ENCODE assay signal across 31 cellular contexts in genomic region chr4:93659629-93660028, GRCh38.
DNase-seq lines count a peak whose midpoint lies in the region; ATAC-seq, FAIRE-seq and TF ChIP-seq lines count a peak whose summit lies in the region.
"Had no signal": no experiment of that assay in that cellular context is flagged by ENCODE, and none has a peak within 500 bp of the region (broad histone marks: within the 10 kb centered on the region; RNA-seq: fewer than 3 reads in every experiment).

No MANE protein-coding gene starts in this region.

- H3K79me1 ChIP-seq in H1 (ENCODE audit: low read depth, low read length): no peaks in the 10 kb centered on the region; the same call in 1 of the 2 replicates

- H3K9me3 Mint-ChIP-seq in nephron progenitor cell: no peaks in the 10 kb centered on the region
- H3K9me3 Mint-ChIP-seq: activated T-cell treated with anti-CD3 and anti-CD28 coated beads, Interleukin-2, amount 50 U/mL, for 24 hours; WTC11 had no signal

- H3K23ac ChIP-seq in H1 (ENCODE audit: insufficient read length): no peak overlapping the region

- H3K56ac ChIP-seq in H1 (replicated peaks; ENCODE audit: insufficient read length, low read depth, low read length): no peak overlapping the region

- intact Hi-C loops in PC-3 (cut with micrococcal nuclease): no loop called here

- H2BK12ac ChIP-seq in H1 (ENCODE audit: low read depth, low read length): no peak overlapping the region

- H3K27me3 ChIP-seq in PC-3 (ENCODE audit: low read length) (no peaks in the 10 kb centered on the region), H1 (replicated peaks in 1 of 4; ENCODE audit: control insufficient read depth in 3 of 4, extremely low read depth in 1 of 4, insufficient read depth in 3 of 4, low read length in 3 of 4) (no peaks in the 10 kb centered on the region)
- H3K27me3 ChIP-seq: ascending aorta; BLaER1 treated with 17β-estradiol and CSF1 and Interleukin-3, amounts not matched to agents 10 nM and 100 nM; neutrophil; sigmoid colon; stomach; tibial nerve had no signal

- H3K27ac Mint-ChIP-seq in nephron progenitor cell: no peak overlapping the region
- H3K27ac Mint-ChIP-seq: activated naive CD8-positive, alpha-beta T cell treated with anti-CD3 and anti-CD28 coated beads, Interleukin-2, amount 10 ng/mL, durations not matched to agents 7 days and 5 days; activated T-cell treated with anti-CD3 and anti-CD28 coated beads, Interleukin-2, amount 50 U/mL, for 24 hours; WTC11 had no signal

- H3K79me2 ChIP-seq in PC-3 (ENCODE audit: low read length) (no peaks in the 10 kb centered on the region), H1 (ENCODE audit: control insufficient read depth in 1 of 2, insufficient read depth in 2 of 2, low read length in 2 of 2) (no peaks in the 10 kb centered on the region)

- no peak overlapping the region for H4K5ac ChIP-seq in H1 (ENCODE audit: insufficient read length, low read depth, low read length)

- peak; percentile 71 for ATAC-seq in PC-3
- ATAC-seq: HCT116 had no signal

- H3K4me2 ChIP-seq in PC-3 (ENCODE audit: low read length) (peak overlapping the region; percentile 42; the same call in 1 of the 2 replicates), H1 (ENCODE audit: insufficient read depth in 1 of 2, low read depth in 2 of 2, low read length in 2 of 2) (no peak overlapping the region)
- H3K4me2 ChIP-seq: BLaER1 treated with 17β-estradiol and CSF1 and Interleukin-3, amounts not matched to agents 10 nM and 100 nM; KMS-11 had no signal

- H2BK20ac ChIP-seq in H1 (ENCODE audit: low read length): no peak overlapping the region

- DNase-seq in HCEC 1CT (peak; percentile 3), PC-3 (peak; percentile 34), H1 (ENCODE audit: low read depth in 1 of 2, low spot score in 2 of 2) (no peak), renal cortical epithelial cell (ENCODE audit: low read depth) (peak; percentile 1), GM19238 (ENCODE audit: insufficient read length, low spot score) (no peak), nephron progenitor cell (no peak), middle frontal gyrus (ENCODE audit: extremely low spot score, low spot score) (no peak)
- DNase-seq: activated CD4-positive, alpha-beta T cell treated with anti-CD3 and anti-CD28 coated beads, Interleukin-2, amount 50 U/mL, for 1 hour; activated gamma-delta T cell treated with Interleukin-2 at 50 U/mL for 16 hours; activated naive CD8-positive, alpha-beta T cell treated with anti-CD3 and anti-CD28 coated beads, Interleukin-2, amount 10 ng/mL, durations not matched to agents 7 days and 5 days; activated T-cell treated with anti-CD3 and anti-CD28 coated beads, Interleukin-2, amount 50 U/mL, for 24 hours; effector CD8-positive, alpha-beta T cell; NCI-H1930; NCI-H524 treated with DMSO at 0.1 percent for 48 hours; Right ventricle myocardium superior; sigmoid colon; stimulated activated CD4-positive, alpha-beta T cell treated with anti-CD3 and anti-CD28 coated beads, Interleukin-12 subunit alpha, Interleukin-12 subunit beta, amount 100 ng/mL, for 4 hours; stimulated activated CD4-positive, alpha-beta T cell treated with anti-CD3 and anti-CD28 coated beads, Interleukin-2, amount 100 ng/mL, for 48 hours; stomach; T1000 had no signal

- no peak overlapping the region for H4K8ac ChIP-seq in H1 (ENCODE audit: extremely low read depth, insufficient read depth, low read length)

- H4K20me1 ChIP-seq in PC-3 (ENCODE audit: low read length) (no peaks in the 10 kb centered on the region), H1 (replicated peaks in 1 of 2; ENCODE audit: control insufficient read depth in 1 of 2, insufficient read depth in 2 of 2, low read length in 2 of 2) (no peaks in the 10 kb centered on the region)
- H4K20me1 ChIP-seq: BLaER1 treated with 17β-estradiol and CSF1 and Interleukin-3, amounts not matched to agents 10 nM and 100 nM had no signal

- H3K27ac ChIP-seq in PC-3 (ENCODE audit: low read length) (no peak overlapping the region), H1 (ENCODE audit: low read depth, low read length) (no peak overlapping the region)
- H3K27ac ChIP-seq: ascending aorta; BLaER1 treated with 17β-estradiol and CSF1 and Interleukin-3, amounts not matched to agents 10 nM and 100 nM; coronary artery; KMS-11; neutrophil; prostate gland; sigmoid colon; stomach; tibial nerve had no signal

- FAIRE-seq in H1 (lab: Jason Lieb, UNC): no peak
- FAIRE-seq: GM12892, islet of Langerhans had no signal

- no peak overlapping the region for H3K4ac ChIP-seq in H1 (replicated peaks; ENCODE audit: insufficient read length, low read depth, low read length)

- H2BK120ac ChIP-seq in H1 (replicated peaks; ENCODE audit: low read depth, low read length): no peak overlapping the region

- TF ChIP-seq POLR2A in H1 (IDR thresholded peaks at IDR 0.05; ENCODE audit: control extremely low read depth in 1 of 2, low read depth in 2 of 2, low read length in 2 of 2): no peak

- no peaks in the 10 kb centered on the region for H3K23me2 ChIP-seq in H1 (ENCODE audit: low read depth, low read length)

- H3K9ac ChIP-seq in PC-3 (ENCODE audit: low read length) (no peak overlapping the region), H1 (replicated peaks in 1 of 4; ENCODE audit: extremely low read depth in 1 of 4, low read depth in 3 of 4, low read length in 3 of 4) (no peak overlapping the region)
- H3K9ac ChIP-seq: BLaER1 treated with 17β-estradiol and CSF1 and Interleukin-3, amounts not matched to agents 10 nM and 100 nM; KMS-11 had no signal

- no peaks in the 10 kb centered on the region for H3K9me2 ChIP-seq in PC-3 (replicated peaks; ENCODE audit: low read length)

- no peak for TF ChIP-seq CTCF in PC-3 (conservative IDR thresholded peaks at IDR 0.05; ENCODE audit: low read depth, low read length)
- TF ChIP-seq CTCF in H1 (IDR thresholded peaks at IDR 0.05; ENCODE audit: control extremely low read depth in 1 of 3, insufficient read depth in 1 of 3, low read depth in 1 of 3, low read length in 3 of 3): no peak
- TF ChIP-seq CTCF in nephron progenitor cell (IDR thresholded peaks at IDR 0.05): no peak

- H3K4me1 Mint-ChIP-seq in nephron progenitor cell: no peaks in the 10 kb centered on the region
- H3K4me1 Mint-ChIP-seq: activated naive CD8-positive, alpha-beta T cell treated with anti-CD3 and anti-CD28 coated beads, Interleukin-2, amount 10 ng/mL, durations not matched to agents 7 days and 5 days had no signal

- no peak overlapping the region for H2AK5ac ChIP-seq in H1 (ENCODE audit: low read depth, low read length)

- no peaks in the 10 kb centered on the region for H3K36me3 ChIP-seq in PC-3 (ENCODE audit: low read depth, low read length)
- no peaks in the 10 kb centered on the region for H3K36me3 ChIP-seq in H1 (ENCODE audit: control insufficient read depth in 2 of 4, insufficient read depth in 4 of 4, low read length in 3 of 4)
- H3K36me3 ChIP-seq: ascending aorta; BLaER1 treated with 17β-estradiol and CSF1 and Interleukin-3, amounts not matched to agents 10 nM and 100 nM; neutrophil; prostate gland; sigmoid colon; stomach; tibial nerve had no signal

- H2BK15ac ChIP-seq in H1 (ENCODE audit: low read length): no peak overlapping the region

- H3K4me3 ChIP-seq in PC-3 (ENCODE audit: low read length) (no peak overlapping the region), H1 (ENCODE audit: extremely low read depth in 1 of 4, insufficient read depth in 2 of 4, low read depth in 3 of 4, low read length in 4 of 4) (no peak overlapping the region)
- H3K4me3 ChIP-seq: ascending aorta; BLaER1 treated with 17β-estradiol and CSF1 and Interleukin-3, amounts not matched to agents 10 nM and 100 nM; coronary artery; prostate gland; sigmoid colon; stomach; tibial nerve had no signal

- H3K4me3 Mint-ChIP-seq in nephron progenitor cell: no peak overlapping the region
- H3K4me3 Mint-ChIP-seq: activated naive CD8-positive, alpha-beta T cell treated with anti-CD3 and anti-CD28 coated beads, Interleukin-2, amount 10 ng/mL, durations not matched to agents 7 days and 5 days; activated T-cell treated with anti-CD3 and anti-CD28 coated beads, Interleukin-2, amount 50 U/mL, for 24 hours; WTC11 had no signal

- peaks cover 16% of the 10 kb centered on the region for H3K4me1 ChIP-seq in PC-3 (ENCODE audit: insufficient read depth, low read length)
- peaks cover 0 to 8% (median 4%) of the 10 kb centered on the region in 4 experiments; a peak in 3 of 7 replicates for H3K4me1 ChIP-seq in H1 (replicated peaks in 1 of 4; ENCODE audit: control insufficient read depth in 3 of 4, insufficient read depth in 4 of 4, low read length in 3 of 4)
- H3K4me1 ChIP-seq: ascending aorta; BLaER1 treated with 17β-estradiol and CSF1 and Interleukin-3, amounts not matched to agents 10 nM and 100 nM; prostate gland; sigmoid colon; stomach; tibial nerve had no signal

- H3K14ac ChIP-seq in H1 (ENCODE audit: insufficient read length): no peak overlapping the region

- H2AFZ ChIP-seq in PC-3 (ENCODE audit: low read length): no peak overlapping the region
- H2AFZ ChIP-seq in H1 (ENCODE audit: low read length): no peak overlapping the region

- no peaks in the 10 kb centered on the region for H3K9me3 ChIP-seq in PC-3 (ENCODE audit: low read length)
- no peaks in the 10 kb centered on the region for H3K9me3 ChIP-seq in H1 (ENCODE audit: insufficient read depth in 2 of 2, low read depth in 1 of 2, low read length in 1 of 2)
- H3K9me3 ChIP-seq: ascending aorta; BLaER1 treated with 17β-estradiol and CSF1 and Interleukin-3, amounts not matched to agents 10 nM and 100 nM; neutrophil; prostate gland; sigmoid colon; stomach; tibial nerve had no signal

- no peak overlapping the region for H2BK5ac ChIP-seq in H1 (ENCODE audit: low read depth, low read length)

- H3F3A ChIP-seq in PC-3 (ENCODE audit: low read length, unreplicated experiment): no peaks in the 10 kb centered on the region

- BruUV-seq in PC-3 (replicated peaks; lab: Mats Ljungman, UMichigan): no TSS peak

- H3K18ac ChIP-seq in H1 (ENCODE audit: extremely low read depth, low read length): no peak overlapping the region

- no peak overlapping the region for H4K91ac ChIP-seq in H1 (replicated peaks; ENCODE audit: insufficient read length, low read length)

- 78% methylated on average over 2 of the region's 2 CpGs; no CpG with 5 or more reads in 1 of the 2 experiments for WGBS in H1 (ENCODE audit: extremely low coverage in 1 of 2, insufficient coverage in 1 of 2, insufficient read length in 1 of 2, insufficient replicate concordance in 2 of 2, low coverage in 1 of 2, low lambda C conversion rate in 2 of 2, missing lambda C conversion rate in 1 of 2), 2 experiments

- TF ChIP-seq EP300 in H1 (IDR thresholded peaks at IDR 0.05; ENCODE audit: borderline replicate concordance in 1 of 2, low read depth in 2 of 2, low read length in 2 of 2): no peak

- POLR2A ChIA-PET in PC-3 (lab: Charles Lee; ENCODE audit: unreplicated experiment) (no interaction called here), H1 (lab: Charles Lee; ENCODE audit: partially characterized antibody) (no interaction called here)

- no peak for TF ChIP-seq RAD21 in H1 (IDR thresholded peaks at IDR 0.05 in 1 of 2, conservative IDR thresholded peaks at IDR 0.05 in 1 of 2; ENCODE audit: low read depth in 2 of 2, low read length in 2 of 2)

- H3K36me3 Mint-ChIP-seq in nephron progenitor cell (ENCODE audit: low read depth): no peaks in the 10 kb centered on the region
- H3K36me3 Mint-ChIP-seq: activated naive CD8-positive, alpha-beta T cell treated with anti-CD3 and anti-CD28 coated beads, Interleukin-2, amount 10 ng/mL, durations not matched to agents 7 days and 5 days; WTC11 had no signal

- peaks cover 7% of the 10 kb centered on the region for H3K27me3 Mint-ChIP-seq in nephron progenitor cell (ENCODE audit: low read depth, poor library complexity)
- H3K27me3 Mint-ChIP-seq: activated naive CD8-positive, alpha-beta T cell treated with anti-CD3 and anti-CD28 coated beads, Interleukin-2, amount 10 ng/mL, durations not matched to agents 7 days and 5 days; activated T-cell treated with anti-CD3 and anti-CD28 coated beads, Interleukin-2, amount 50 U/mL, for 24 hours had no signal

- CTCF ChIA-PET in PC-3 (lab: Charles Lee) (no interaction called here), H1 (lab: Charles Lee; ENCODE audit: partially characterized antibody) (no interaction called here)

Comparison
In these comparisons a context has a peak if more than half of its experiments do, and no peak if none do; other contexts are left out.
1. DNase-seq: peak in HCEC 1CT (single experiment), PC-3 (single experiment) and renal cortical epithelial cell (single experiment); none in H1 (0 of 2), GM19238 (single experiment), nephron progenitor cell (single experiment) and middle frontal gyrus (single experiment).